Comparison of ENCODE assay signal across 9 cellular contexts in the genomic region with DNA sequence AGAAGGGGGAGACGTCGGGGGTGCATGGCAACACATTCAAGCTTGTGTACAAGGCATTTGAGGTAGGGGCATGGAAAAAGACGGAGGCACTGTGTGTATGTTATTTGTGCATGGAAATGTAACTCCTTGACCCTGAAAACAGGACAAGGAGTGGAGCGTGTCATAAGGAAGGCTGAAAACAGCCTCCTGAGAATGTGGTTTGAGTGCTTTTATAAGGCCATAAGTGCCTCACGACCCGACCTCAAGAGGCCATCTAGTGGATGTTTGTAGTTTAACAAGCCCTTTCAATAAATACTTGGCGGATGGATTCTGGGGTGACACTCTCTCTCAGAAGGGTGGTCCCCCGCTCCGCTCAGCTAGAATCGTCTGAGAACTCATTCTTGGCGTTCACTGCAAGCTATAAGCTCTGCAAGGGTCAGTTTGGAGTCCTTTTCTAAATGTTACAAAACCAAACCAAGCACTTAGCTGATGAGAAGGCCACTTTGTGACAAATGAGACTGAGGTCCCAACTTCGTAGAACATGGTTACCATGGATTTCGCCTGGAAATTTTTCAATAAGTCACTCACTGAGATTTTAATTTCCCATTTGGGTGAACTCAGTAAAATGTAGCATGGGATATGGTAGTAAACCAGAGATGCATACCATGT. TPM values are rescaled to one million over a fixed set of nuclear protein-coding genes. Genes with fewer than 3 reads are reported as not detected.
A peak's percentile ranks its signal among the peaks of the same experiment; 100 is the strongest.
DNase-seq lines count a peak whose midpoint lies in the region; ATAC-seq, FAIRE-seq and TF ChIP-seq lines count a peak whose summit lies in the region.
"Had no signal": no experiment of that assay in that cellular context is flagged by ENCODE, and none has a peak within 500 bp of the region (broad histone marks: within the 10 kb centered on the region; RNA-seq: fewer than 3 reads in every experiment).

No MANE protein-coding gene starts in this region.

- peak; percentile 54 for ATAC-seq in GM18909 (IDR thresholded peaks at IDR 0.05; ENCODE audit: poor library complexity, unreplicated experiment)
- peak; percentile 61 for ATAC-seq in sciatic nerve
- no peak for ATAC-seq in GM19452 (IDR thresholded peaks at IDR 0.05; ENCODE audit: unreplicated experiment)
- ATAC-seq in HG03520 (IDR thresholded peaks at IDR 0.05; ENCODE audit: unreplicated experiment), result no peak

- CTCF ChIA-PET in Calu3 (lab: Charles Lee), result no interaction called here
- CTCF ChIA-PET in endothelial cell of umbilical vein (lab: Charles Lee), result interaction anchor here (0.9 to 9.9 kb wide), 11 partner anchors 9 to 198 kb away, joined by 3 to 85 read pairs (median 5); no protein-coding TSS in a partner anchor

- H3K4me2 ChIP-seq in endothelial cell of umbilical vein (ENCODE audit: insufficient read depth, low read length), result no peak overlapping the region

- no peaks in the 10 kb centered on the region for H3K36me3 Mint-ChIP-seq in Calu3 (ENCODE audit: insufficient read depth, unreplicated experiment)

- H3K79me2 ChIP-seq in endothelial cell of umbilical vein (ENCODE audit: control insufficient read depth, insufficient read depth, low read length), result no peaks in the 10 kb centered on the region

- H2AFZ ChIP-seq in endothelial cell of umbilical vein (ENCODE audit: low read depth, low read length), result no peak overlapping the region

- no peaks in the 10 kb centered on the region for H3K9me1 ChIP-seq in endothelial cell of umbilical vein (replicated peaks; ENCODE audit: control insufficient read depth, extremely low read depth, insufficient read depth, low read length)

- no peak overlapping the region for H3K4me3 Mint-ChIP-seq in Calu3 (ENCODE audit: low read depth, unreplicated experiment)

- TF ChIP-seq CTCF in Calu3 (IDR thresholded peaks at IDR 0.05; ENCODE audit: unreplicated experiment) (peak; percentile 52), endothelial cell of umbilical vein (IDR thresholded peaks at IDR 0.05; ENCODE audit: extremely low read depth in 1 of 2, insufficient read depth in 1 of 2, low read depth in 1 of 2, low read length in 2 of 2) (peak; percentile 16 to 38)

- H3K27ac Mint-ChIP-seq in Calu3 (ENCODE audit: unreplicated experiment), result no peak overlapping the region

- H3K9me3 Mint-ChIP-seq in Calu3 (ENCODE audit: low read depth, unreplicated experiment), result no peaks in the 10 kb centered on the region

- no peaks in the 10 kb centered on the region for H3K27me3 Mint-ChIP-seq in Calu3 (ENCODE audit: unreplicated experiment)

- H3K4me1 Mint-ChIP-seq in Calu3 (ENCODE audit: low read depth, unreplicated experiment), result peaks cover 13% of the 10 kb centered on the region

- dilution Hi-C loops in endothelial cell of umbilical vein (cut with MboI; ENCODE audit: extremely low pct_ligation_motif_present, low sequenced_read_pairs), result no loop called here

- H3K9me3 ChIP-seq in endothelial cell of umbilical vein (replicated peaks; ENCODE audit: control insufficient read depth, insufficient read depth, low read length) (no peaks in the 10 kb centered on the region), MG63 (no peaks in the 10 kb centered on the region)
- H3K9me3 ChIP-seq: SJCRH30 had no signal

- BruUV-seq in Calu3 (replicated peaks; lab: Mats Ljungman, UMichigan) (no TSS peak), endothelial cell of umbilical vein (replicated peaks; lab: Mats Ljungman, UMichigan) (no TSS peak)

- H3K36me3 ChIP-seq in endothelial cell of umbilical vein (ENCODE audit: control insufficient read depth in 2 of 2, extremely low read depth in 1 of 2, insufficient read depth in 2 of 2, low read length in 2 of 2), result no peaks in the 10 kb centered on the region
- H3K36me3 ChIP-seq in MG63, result no peaks in the 10 kb centered on the region
- H3K36me3 ChIP-seq: SJCRH30 had no signal

- TF ChIP-seq POLR2A in endothelial cell of umbilical vein (IDR thresholded peaks at IDR 0.05; ENCODE audit: low read depth, low read length), result no peak

- H4K20me1 ChIP-seq in endothelial cell of umbilical vein (replicated peaks; ENCODE audit: control insufficient read depth, extremely low read depth, insufficient read depth, low read length), result no peaks in the 10 kb centered on the region

- no peak overlapping the region for H3K4me3 ChIP-seq in endothelial cell of umbilical vein (replicated peaks in 1 of 3; ENCODE audit: insufficient read depth in 1 of 3, low read depth in 1 of 3, low read length in 3 of 3)
- no peak overlapping the region for H3K4me3 ChIP-seq in MG63
- H3K4me3 ChIP-seq: SJCRH30 had no signal

- no peak overlapping the region for H3K27ac ChIP-seq in endothelial cell of umbilical vein (ENCODE audit: insufficient read depth, low read depth, low read length)
- H3K27ac ChIP-seq: SJCRH30 had no signal

- DNase-seq in Calu3, result peak; percentile 5
- peak; percentile 67 for DNase-seq in NCI-H82 (lab: John Stamatoyannopoulos, UW)
- DNase-seq in endothelial cell of umbilical vein (ENCODE audit: low read depth, low spot score), result peak; percentile 28
- DNase-seq in sciatic nerve (ENCODE audit: low spot score), result no peak
- DNase-seq in MG63, result no peak

- H3K4me1 ChIP-seq in endothelial cell of umbilical vein (ENCODE audit: control insufficient read depth, extremely low read depth, insufficient read depth, low read length), result no peaks in the 10 kb centered on the region
- H3K4me1 ChIP-seq: SJCRH30 had no signal

- POLR2A ChIA-PET in endothelial cell of umbilical vein (lab: Charles Lee), result interaction anchor here (0.9 kb wide), 1 partner anchor 119 kb away, joined by 4 read pairs; no protein-coding TSS in a partner anchor

- intact Hi-C loops in Calu3 (cut with micrococcal nuclease; ENCODE audit: unreplicated experiment) (no loop called here), endothelial cell of umbilical vein (cut with micrococcal nuclease) (loop anchor here (1.0 to 2.0 kb wide), 2 partner anchors 89 to 128 kb away; no protein-coding TSS in a partner anchor), sciatic nerve (cut with DNase I) (no loop called here)

- H3K27me3 ChIP-seq in endothelial cell of umbilical vein (ENCODE audit: control insufficient read depth in 2 of 2, insufficient read depth in 2 of 2, low read length in 2 of 2), result peaks cover 0 to 3% of the 10 kb centered on the region in 2 experiments
- no peaks in the 10 kb centered on the region for H3K27me3 ChIP-seq in MG63

- FAIRE-seq in endothelial cell of umbilical vein (lab: Jason Lieb, UNC), result peak; percentile 61

- no peak overlapping the region for H3K9ac ChIP-seq in endothelial cell of umbilical vein (replicated peaks; ENCODE audit: extremely low read depth, insufficient read depth, low read length)

TF ChIP-seq in endothelial cell of umbilical vein, 7 proteins besides CTCF, POLR2A, EP300 and RAD21:
- TF ChIP-seq FOS (IDR thresholded peaks at IDR 0.05; ENCODE audit: borderline replicate concordance, insufficient read depth, low read length) (no peak), POLR2AphosphoS5 (IDR thresholded peaks at IDR 0.05; ENCODE audit: insufficient read depth, low read depth, low read length) (no peak), EZH2 (IDR thresholded peaks at IDR 0.05; ENCODE audit: borderline replicate concordance, low read depth, low read length, severe bottlenecking) (no peak), JUN (IDR thresholded peaks at IDR 0.05; ENCODE audit: borderline replicate concordance, insufficient read depth, insufficient read length, low read depth) (no peak), MYC (IDR thresholded peaks at IDR 0.05; ENCODE audit: low read depth, low read length) (no peak), GATA2 (IDR thresholded peaks at IDR 0.05; ENCODE audit: insufficient read depth, insufficient read length, low read depth, low read length) (no peak)
- TF ChIP-seq, protein P1, sequence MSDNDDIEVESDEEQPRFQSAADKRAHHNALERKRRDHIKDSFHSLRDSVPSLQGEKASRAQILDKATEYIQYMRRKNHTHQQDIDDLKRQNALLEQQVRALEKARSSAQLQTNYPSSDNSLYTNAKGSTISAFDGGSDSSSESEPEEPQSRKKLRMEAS (IDR thresholded peaks at IDR 0.05; ENCODE audit: insufficient read depth, insufficient read length), result no peak

RNA-seq across cellular contexts. Expression of a gene that starts 38.8 kb away (rescaled TPM):
- total RNA-seq in Calu3 (2022) (not detected in 2 replicates), endothelial cell of umbilical vein (not detected in 2 replicates), sciatic nerve (not detected)
- polyA plus RNA-seq in endothelial cell of umbilical vein, result not detected in 2 replicates
- polyA plus RNA-seq in endothelial cell of umbilical vein (2011; cell fraction: cytosol; rRNA removed), result not detected in 2 replicates
- not detected in 2 replicates for polyA plus RNA-seq in endothelial cell of umbilical vein (2011; cell fraction: nucleus; rRNA removed)
- polyA plus RNA-seq in endothelial cell of umbilical vein (2012), result not detected in 2 replicates
- polyA minus RNA-seq in endothelial cell of umbilical vein, result not detected in 2 replicates
- not detected for polyA minus RNA-seq in endothelial cell of umbilical vein (2011; cell fraction: cytosol; rRNA and poly(A)+ RNA removed)
- not detected in 2 replicates for polyA minus RNA-seq in endothelial cell of umbilical vein (2011; cell fraction: nucleus; rRNA and poly(A)+ RNA removed)
- total RNA-seq in MG63 (2014; rRNA removed; shearing (Covaris generic); ENCODE audit: low replicate concordance), result not detected in 2 replicates
- total RNA-seq: SJCRH30 had no signal

RNA-seq across cellular contexts. Expression of a gene that starts 39.3 kb away (rescaled TPM):
- total RNA-seq in Calu3 (2022) (not detected in 2 replicates), endothelial cell of umbilical vein (not detected in 2 replicates), sciatic nerve (not detected)
- not detected in 2 replicates for polyA plus RNA-seq in endothelial cell of umbilical vein
- not detected in 2 replicates for polyA plus RNA-seq in endothelial cell of umbilical vein (2011; cell fraction: cytosol; rRNA removed)
- polyA plus RNA-seq in endothelial cell of umbilical vein (2011; cell fraction: nucleus; rRNA removed), result not detected in 2 replicates
- not detected in 2 replicates for polyA plus RNA-seq in endothelial cell of umbilical vein (2012)
- polyA minus RNA-seq in endothelial cell of umbilical vein, result not detected in 2 replicates
- not detected for polyA minus RNA-seq in endothelial cell of umbilical vein (2011; cell fraction: cytosol; rRNA and poly(A)+ RNA removed)
- polyA minus RNA-seq in endothelial cell of umbilical vein (2011; cell fraction: nucleus; rRNA and poly(A)+ RNA removed), result not detected in 2 replicates
- total RNA-seq in MG63 (2014; rRNA removed; shearing (Covaris generic); ENCODE audit: low replicate concordance), result not detected in 2 replicates
- total RNA-seq: SJCRH30 had no signal

Comparison
In these comparisons a context has a peak if more than half of its experiments do, and no peak if none do; other contexts are left out.
1. DNase-seq: peak in Calu3 (single experiment), NCI-H82 (single experiment) and endothelial cell of umbilical vein (single experiment); none in sciatic nerve (single experiment) and MG63 (single experiment).
2. ATAC-seq: peak in GM18909 (single experiment) and sciatic nerve (single experiment); none in GM19452 (single experiment) and HG03520 (single experiment).